Comparison of ENCODE assay signal across 18 cellular contexts in genomic region chr19:33988601-33989000, GRCh38.
DNase-seq lines count a peak whose midpoint lies in the region; TF ChIP-seq lines count a peak whose summit lies in the region.
"Had no signal": no experiment of that assay in that cellular context is flagged by ENCODE, and none has a peak within 500 bp of the region (broad histone marks: within the 10 kb centered on the region; RNA-seq: fewer than 3 reads in every experiment).

No MANE protein-coding gene starts in this region.

- peaks cover 7% of the 10 kb centered on the region for H3K9me3 ChIP-seq in A673 (ENCODE audit: low read depth, low read length, poor library complexity, severe bottlenecking)

- H3K27ac Mint-ChIP-seq in HFFc6 (no peak overlapping the region), chondrocyte (ENCODE audit: unreplicated experiment) (peak overlapping the region; percentile 19)
- H3K27ac Mint-ChIP-seq: CD8-positive, alpha-beta memory T cell had no signal

- H3K4me1 Mint-ChIP-seq in HFFc6 (ENCODE audit: low read depth) (no peaks in the 10 kb centered on the region), chondrocyte (ENCODE audit: low read depth) (peaks cover 4% of the 10 kb centered on the region)
- H3K4me1 Mint-ChIP-seq: CD8-positive, alpha-beta memory T cell had no signal

- DNase-seq in EH (ENCODE audit: low read depth) (peak; percentile 36), HFFc6 (peak; percentile 1), chondrocyte (ENCODE audit: low spot score) (no peak), iris pigment epithelial cell (ENCODE audit: low read depth) (peak; percentile 32), DMS79 (lab: John Stamatoyannopoulos, UW) (no peak), NCI-H2227 (lab: John Stamatoyannopoulos, UW; ENCODE audit: unreplicated experiment) (no peak), A673 (ENCODE audit: low spot score) (no peak), SKM-1 treated with dmso at 0.1 percent for 144 hours (lab: John Stamatoyannopoulos, UW; ENCODE audit: unreplicated experiment) (no peak)
- DNase-seq: C1 segment of cervical spinal cord; CD8-positive, alpha-beta memory T cell; GDM1; GOT3; NCI-H1417 treated with DMSO at 0.1 percent for 48 hours; NCI-H187 treated with DMSO at 0.1 percent for 48 hours; NCI-H345; NCI-H526; PC-9 had no signal

- BruUV-seq in A673 (replicated peaks; lab: Mats Ljungman, UMichigan) = no TSS peak

- H3K4me1 ChIP-seq in A673 (ENCODE audit: insufficient read depth, low read length, poor library complexity, severe bottlenecking) = no peaks in the 10 kb centered on the region

- no peak overlapping the region for H3K4me3 ChIP-seq in A673 (ENCODE audit: low read depth, low read length, poor library complexity, severe bottlenecking)
- H3K4me3 ChIP-seq: GM12878, PC-9 had no signal

- H3K9me3 Mint-ChIP-seq in HFFc6 = peaks cover 12% of the 10 kb centered on the region
- H3K9me3 Mint-ChIP-seq in chondrocyte (ENCODE audit: low read depth) = peaks cover 38% of the 10 kb centered on the region

- no peaks in the 10 kb centered on the region for H3K27me3 ChIP-seq in A673 (replicated peaks; ENCODE audit: insufficient read depth, low read depth, low read length, poor library complexity)

- no peaks in the 10 kb centered on the region for H3K36me3 ChIP-seq in A673 (ENCODE audit: insufficient read depth, low read length, poor library complexity, severe bottlenecking)

- H3K4me3 Mint-ChIP-seq in HFFc6 (no peak overlapping the region), chondrocyte (ENCODE audit: unreplicated experiment) (no peak overlapping the region)
- H3K4me3 Mint-ChIP-seq: CD8-positive, alpha-beta memory T cell had no signal

- no peaks in the 10 kb centered on the region for H3K27me3 Mint-ChIP-seq in HFFc6 (ENCODE audit: insufficient read depth)
- H3K27me3 Mint-ChIP-seq in chondrocyte (ENCODE audit: low read depth) = no peaks in the 10 kb centered on the region

- no peak overlapping the region for H3K27ac ChIP-seq in A673 (ENCODE audit: low read depth, low read length, poor library complexity, severe bottlenecking)
- H3K27ac ChIP-seq: PC-9 had no signal

- H3K36me3 Mint-ChIP-seq in HFFc6 (ENCODE audit: low read depth) (no peaks in the 10 kb centered on the region), chondrocyte (ENCODE audit: low read depth) (no peaks in the 10 kb centered on the region)

- TF ChIP-seq CTCF in HFFc6 (IDR thresholded peaks at IDR 0.05) (no peak), chondrocyte (IDR thresholded peaks at IDR 0.05) (no peak), A673 (conservative IDR thresholded peaks at IDR 0.05; ENCODE audit: low read depth, low read length) (no peak)

- CTCF ChIA-PET in A673 (lab: Charles Lee) = no interaction called here

- intact Hi-C loops in A673 (cut with micrococcal nuclease; ENCODE audit: unreplicated experiment) = no loop called here

- POLR2A ChIA-PET in A673 (lab: Charles Lee; ENCODE audit: low non-redundant PET) = no interaction called here

Comparison
In these comparisons a context has a peak if more than half of its experiments do, and no peak if none do; other contexts are left out.
1. DNase-seq: peak in EH (single experiment), HFFc6 (single experiment) and iris pigment epithelial cell (single experiment); none in chondrocyte (single experiment), DMS79 (single experiment), NCI-H2227 (single experiment), A673 (single experiment) and SKM-1 treated with dmso at 0.1 percent for 144 hours (single experiment).